In the genomic region with DNA sequence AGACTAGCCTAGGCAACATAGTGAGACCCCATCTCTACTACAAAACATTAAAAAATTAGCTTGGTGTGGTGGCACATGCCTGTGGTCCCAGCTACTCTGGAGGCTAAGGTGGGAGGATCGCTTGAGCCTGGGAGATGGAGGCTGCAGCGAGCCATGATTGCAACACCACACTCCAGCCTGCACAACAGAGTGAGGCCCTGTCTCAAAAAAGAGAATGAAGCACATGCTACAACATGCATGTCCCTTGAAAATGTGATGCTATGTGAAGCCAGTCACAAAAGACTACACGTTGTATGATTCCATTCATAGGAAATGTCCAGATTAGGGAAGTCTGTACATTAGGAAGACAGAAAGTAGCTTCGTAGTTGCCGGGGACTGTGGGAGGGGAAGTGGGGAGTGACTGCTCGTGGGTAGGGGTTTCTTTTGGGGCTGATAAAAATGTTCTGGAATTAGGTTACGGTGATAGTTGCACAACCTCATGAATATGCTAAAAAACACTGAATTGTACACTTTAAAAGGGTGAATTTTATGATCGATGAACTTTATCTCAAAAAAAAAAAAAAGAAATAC, we compare ENCODE assay signal across 25 cellular contexts.
"Had no signal": no experiment of that assay in that cellular context is flagged by ENCODE, and none has a peak within 500 bp of the region (broad histone marks: within the 10 kb centered on the region; RNA-seq: fewer than 3 reads in every experiment).

No MANE protein-coding gene starts in this region.

- H3K27me3 Mint-ChIP-seq: activated CD4-positive, alpha-beta T cell treated with anti-CD3 and anti-CD28 coated beads for 36 hours; activated CD4-positive, alpha-beta T cell treated with anti-CD3 and anti-CD28 coated beads, Interleukin-2, amount 10 ng/mL, durations not matched to agents 24 days and 14 days; activated CD8-positive, alpha-beta T cell treated with anti-CD3 and anti-CD28 coated beads for 36 hours; activated T-helper 17 cell treated with anti-CD3 and anti-CD28 coated beads, Interleukin-2, amount 50 U/mL, for 72 hours; T-helper 17 cell had no signal

- H3K36me3 Mint-ChIP-seq: activated naive CD8-positive, alpha-beta T cell had no signal

- DNase-seq: activated CD4-positive, alpha-beta T cell treated with anti-CD3 and anti-CD28 coated beads for 36 hours; activated CD4-positive, alpha-beta T cell treated with anti-CD3 and anti-CD28 coated beads, Interleukin-2, amount 10 ng/mL, durations not matched to agents 24 days and 14 days; activated CD4-positive, CD25-positive, alpha-beta regulatory T cell; activated CD4-positive, CD25-positive, alpha-beta regulatory T cell treated with anti-CD3 and anti-CD28 coated beads, Interleukin-2, amount 50 U/mL, for 72 hours; activated CD8-positive, alpha-beta memory T cell treated with anti-CD3 and anti-CD28 coated beads for 24 hours; activated CD8-positive, alpha-beta T cell treated with anti-CD3 and anti-CD28 coated beads for 36 hours; activated effector memory CD4-positive, alpha-beta T cell treated with Interleukin-2 at 50 U/mL for 16 hours; activated gamma-delta T cell treated with Interleukin-2 at 50 U/mL for 16 hours; activated naive CD4-positive, alpha-beta T cell treated with anti-CD3 and anti-CD28 coated beads, Interleukin-2, amount 50 U/mL, for 16 hours; activated naive CD4-positive, alpha-beta T cell treated with Interleukin-2 at 50 U/mL for 16 hours; activated T-cell treated with anti-CD3 and anti-CD28 coated beads, Interleukin-2, amount 50 U/mL, for 4 hours; amniotic stem cell; anterior cingulate cortex; brain microvascular endothelial cell; dorsolateral prefrontal cortex; effector memory CD4-positive, alpha-beta T cell; endodermal cell; foreskin fibroblast; T-helper 17 cell; T1000 had no signal

- H3K4me1 Mint-ChIP-seq: activated CD4-positive, alpha-beta T cell treated with anti-CD3 and anti-CD28 coated beads for 36 hours; activated CD4-positive, alpha-beta T cell treated with anti-CD3 and anti-CD28 coated beads, Interleukin-2, amount 10 ng/mL, durations not matched to agents 24 days and 14 days; activated T-helper 17 cell treated with anti-CD3 and anti-CD28 coated beads, Interleukin-2, amount 50 U/mL, for 72 hours; central memory CD8-positive, alpha-beta T cell; endodermal cell; T-helper 17 cell had no signal

- H3K4me3 Mint-ChIP-seq: activated CD4-positive, alpha-beta T cell treated with anti-CD3 and anti-CD28 coated beads for 36 hours; activated CD4-positive, alpha-beta T cell treated with anti-CD3 and anti-CD28 coated beads, Interleukin-2, amount 10 ng/mL, durations not matched to agents 24 days and 14 days; activated CD8-positive, alpha-beta T cell treated with anti-CD3 and anti-CD28 coated beads for 36 hours; activated naive CD8-positive, alpha-beta T cell; activated T-cell treated with anti-CD3 and anti-CD28 coated beads, Interleukin-2, amount 50 U/mL, for 4 hours; activated T-helper 17 cell treated with anti-CD3 and anti-CD28 coated beads, Interleukin-2, amount 50 U/mL, for 72 hours; central memory CD8-positive, alpha-beta T cell; dendritic cell treated with granulocyte-macrophage colony-stimulating factor and Interleukin-4, amounts not matched to agents 40 ng/mL and 50 ng/mL, for 4 days; endodermal cell; T-helper 17 cell; T-helper 2 cell treated with Interferon-gamma antibody and Interleukin-4, amounts not matched to agents 5 μg/mL and 100 μg/mL, for 36 hours had no signal

- H3K9me3 Mint-ChIP-seq: activated CD4-positive, alpha-beta T cell treated with anti-CD3 and anti-CD28 coated beads, Interleukin-2, amount 10 ng/mL, durations not matched to agents 24 days and 14 days; activated CD8-positive, alpha-beta T cell treated with anti-CD3 and anti-CD28 coated beads for 36 hours; activated T-cell treated with anti-CD3 and anti-CD28 coated beads, Interleukin-2, amount 50 U/mL, for 4 hours; activated T-helper 17 cell treated with anti-CD3 and anti-CD28 coated beads, Interleukin-2, amount 50 U/mL, for 72 hours; central memory CD8-positive, alpha-beta T cell; dendritic cell treated with granulocyte-macrophage colony-stimulating factor and Interleukin-4, amounts not matched to agents 40 ng/mL and 50 ng/mL, for 4 days; T-helper 2 cell treated with Interferon-gamma antibody and Interleukin-4, amounts not matched to agents 5 μg/mL and 100 μg/mL, for 36 hours had no signal

- H3K27ac Mint-ChIP-seq: activated CD4-positive, alpha-beta T cell treated with anti-CD3 and anti-CD28 coated beads for 36 hours; activated CD4-positive, alpha-beta T cell treated with anti-CD3 and anti-CD28 coated beads, Interleukin-2, amount 10 ng/mL, durations not matched to agents 24 days and 14 days; activated CD8-positive, alpha-beta T cell treated with anti-CD3 and anti-CD28 coated beads for 36 hours; activated naive CD8-positive, alpha-beta T cell; activated T-helper 17 cell treated with anti-CD3 and anti-CD28 coated beads, Interleukin-2, amount 50 U/mL, for 72 hours; dendritic cell treated with granulocyte-macrophage colony-stimulating factor and Interleukin-4, amounts not matched to agents 40 ng/mL and 50 ng/mL, for 4 days; endodermal cell; T-helper 17 cell; T-helper 2 cell treated with Interferon-gamma antibody and Interleukin-4, amounts not matched to agents 5 μg/mL and 100 μg/mL, for 36 hours had no signal
